ENCODE assay signal across 8 cellular contexts in the genomic region with DNA sequence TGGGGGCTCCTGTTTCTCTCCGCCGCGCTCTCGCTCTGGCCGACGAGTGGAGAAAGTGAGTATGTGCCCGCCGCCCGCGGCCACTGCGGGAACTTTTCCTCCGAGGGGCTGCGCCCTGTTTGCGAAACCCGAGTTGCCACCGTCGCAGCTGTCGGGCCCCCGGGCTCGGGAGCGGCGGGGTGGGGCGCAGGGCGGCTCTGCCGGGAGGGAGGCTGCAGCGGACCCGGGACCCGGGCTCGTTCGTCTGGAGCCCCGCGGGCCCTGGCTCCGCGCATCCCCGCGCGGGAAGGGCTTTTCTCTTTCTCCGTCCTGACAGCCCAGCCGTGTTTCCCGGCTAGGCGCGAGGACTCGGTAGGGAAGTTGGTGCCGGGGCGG. TPM values are rescaled to one million over a fixed set of nuclear protein-coding genes. Genes with fewer than 3 reads are reported as not detected.
DNase-seq lines count a peak whose midpoint lies in the region; ATAC-seq, FAIRE-seq and TF ChIP-seq lines count a peak whose summit lies in the region.

No MANE protein-coding gene starts in this region.

- H4K20me1 ChIP-seq in astrocyte (ENCODE audit: insufficient read depth, low read length), result peaks cover 45% of the 10 kb centered on the region

- H3K27me3 Mint-ChIP-seq in astrocyte (ENCODE audit: low read depth, unreplicated experiment), result no peaks in the 10 kb centered on the region

- H3K9ac ChIP-seq in astrocyte (ENCODE audit: low read length) (peak overlapping the region; percentile 96), skeletal muscle tissue (ENCODE audit: low read depth in 1 of 3, low read length in 3 of 3) (peak overlapping the region; percentile 20 to 81 (median 66))

- H3K4me3 Mint-ChIP-seq in astrocyte (ENCODE audit: unreplicated experiment), result peak overlapping the region; percentile 84

- H3K36me3 ChIP-seq in RWPE2 (ENCODE audit: low read depth) (no peaks in the 10 kb centered on the region), astrocyte (ENCODE audit: insufficient read depth, low read length) (no peaks in the 10 kb centered on the region), skeletal muscle tissue (ENCODE audit: control insufficient read depth in 3 of 3, insufficient read depth in 3 of 3, low read length in 3 of 3) (no peaks in the 10 kb centered on the region)

- peaks cover 57% of the 10 kb centered on the region for H3K79me2 ChIP-seq in astrocyte (ENCODE audit: insufficient read depth, low read length)

- no peak for TF ChIP-seq CTCF in RWPE2 (IDR thresholded peaks at IDR 0.05; ENCODE audit: poor library complexity, severe bottlenecking)
- no peak for TF ChIP-seq CTCF in astrocyte (IDR thresholded peaks at IDR 0.05; ENCODE audit: insufficient read depth, low read depth, low read length)

- DNase-seq in GM12891 (ENCODE audit: insufficient read length, low spot score) (peak; percentile 30), RWPE2 (ENCODE audit: low spot score) (no peak), astrocyte (ENCODE audit: low read depth) (no peak), hepatic stellate cell (ENCODE audit: low spot score) (peak; percentile 53)

- no peak overlapping the region for H2AFZ ChIP-seq in astrocyte (ENCODE audit: low read depth, low read length)

- peak overlapping the region; percentile 92 for H3K4me2 ChIP-seq in astrocyte (ENCODE audit: low read length)

- H3K9me3 ChIP-seq in RWPE2 (ENCODE audit: severe bottlenecking) (no peaks in the 10 kb centered on the region), astrocyte (ENCODE audit: insufficient read depth, low read depth, low read length) (no peaks in the 10 kb centered on the region), skeletal muscle tissue (ENCODE audit: control insufficient read depth in 3 of 3, low read length in 3 of 3) (no peaks in the 10 kb centered on the region)

- H3K27me3 ChIP-seq in RWPE2 (ENCODE audit: insufficient read depth, poor library complexity, severe bottlenecking) (no peaks in the 10 kb centered on the region), astrocyte (ENCODE audit: insufficient read depth, low read length) (peaks cover 5% of the 10 kb centered on the region), skeletal muscle tissue (ENCODE audit: control insufficient read depth in 3 of 3, insufficient read depth in 3 of 3, low read length in 3 of 3) (peaks cover 14 to 16% (median 15%) of the 10 kb centered on the region in 3 donors)

- no peak for TF ChIP-seq POLR2A in GM12891 (IDR thresholded peaks at IDR 0.05; ENCODE audit: low read depth, low read length)

- H3K4me1 ChIP-seq in RWPE2 (ENCODE audit: insufficient read depth, poor library complexity, severe bottlenecking) (peaks cover 28% of the 10 kb centered on the region), astrocyte (ENCODE audit: insufficient read depth, low read length) (peaks cover 13% of the 10 kb centered on the region), skeletal muscle tissue (ENCODE audit: control insufficient read depth in 3 of 3, insufficient read depth in 3 of 3, low read length in 3 of 3) (peaks cover 7 to 13% (median 11%) of the 10 kb centered on the region in 3 donors)

- peaks cover 2% of the 10 kb centered on the region for H3K36me3 Mint-ChIP-seq in astrocyte (ENCODE audit: low read depth, unreplicated experiment)

- ATAC-seq in RWPE2 (ENCODE audit: low read depth), result no peak
- no peak for ATAC-seq in GM19324 (IDR thresholded peaks at IDR 0.05; ENCODE audit: low FRiP score, unreplicated experiment)
- no peak for ATAC-seq in GM21526 (IDR thresholded peaks at IDR 0.05; ENCODE audit: low FRiP score, unreplicated experiment)
- no peak for ATAC-seq in GM18511 (IDR thresholded peaks at IDR 0.05; ENCODE audit: unreplicated experiment)

- FAIRE-seq in GM12891 (lab: Jason Lieb, UNC) (no peak), astrocyte (lab: Jason Lieb, UNC) (no peak)

- H3K9me3 Mint-ChIP-seq in astrocyte (ENCODE audit: unreplicated experiment), result peaks cover 1% of the 10 kb centered on the region

- H3K4me1 Mint-ChIP-seq in astrocyte (ENCODE audit: low read depth, unreplicated experiment), result peaks cover 22% of the 10 kb centered on the region

- H3K4me3 ChIP-seq in RWPE2 (ENCODE audit: severe bottlenecking) (peak overlapping the region; percentile 96), astrocyte (ENCODE audit: insufficient read depth, low read depth, low read length) (peak overlapping the region; percentile 80), skeletal muscle tissue (ENCODE audit: low read length in 3 of 3) (peak overlapping the region; percentile 59 to 85 (median 82))

- H3K27ac Mint-ChIP-seq in astrocyte (ENCODE audit: unreplicated experiment), result peak overlapping the region; percentile 58

- H3K27ac ChIP-seq in RWPE2 (ENCODE audit: poor library complexity, severe bottlenecking) (peak overlapping the region; percentile 85), astrocyte (ENCODE audit: low read depth, low read length) (peak overlapping the region; percentile 92), skeletal muscle tissue (ENCODE audit: low read depth, low read length) (no peak overlapping the region)

TF ChIP-seq in GM12891, 5 proteins besides CTCF, POLR2A, EP300 and RAD21:
- TF ChIP-seq SPI1 (IDR thresholded peaks at IDR 0.05; ENCODE audit: low read depth, low read length) (no peak), TAF1 (IDR thresholded peaks at IDR 0.05; ENCODE audit: low read depth, low read length) (no peak), POLR2AphosphoS5 (IDR thresholded peaks at IDR 0.05; ENCODE audit: low read depth, low read length) (no peak), PAX5 (IDR thresholded peaks at IDR 0.05; ENCODE audit: insufficient read depth, low read length, severe bottlenecking) (no peak), POU2F2 (IDR thresholded peaks at IDR 0.05; ENCODE audit: low read depth, low read length) (no peak)

RNA-seq across cellular contexts. Expression of gene IGF1R, which starts 1.3 kb away (rescaled TPM):
- 0.89 TPM for polyA plus RNA-seq in GM12891 (2012; ENCODE audit: low read depth, missing spikeins)
- 247 and 270 TPM in 2 replicates for total RNA-seq in astrocyte
- total RNA-seq in skeletal muscle tissue, result 25.6 TPM

Comparison
In these comparisons a context has a peak if more than half of its experiments do, and no peak if none do; other contexts are left out.
1. DNase-seq: peak in GM12891 (single experiment) and hepatic stellate cell (single experiment); none in RWPE2 (single experiment) and astrocyte (single experiment).
2. Peak in every context shown above with its lines, with median percentiles within 50 percentile points of each other: H3K4me3 ChIP-seq.